Comparison of ENCODE assay signal across 8 cellular contexts in the genomic region with DNA sequence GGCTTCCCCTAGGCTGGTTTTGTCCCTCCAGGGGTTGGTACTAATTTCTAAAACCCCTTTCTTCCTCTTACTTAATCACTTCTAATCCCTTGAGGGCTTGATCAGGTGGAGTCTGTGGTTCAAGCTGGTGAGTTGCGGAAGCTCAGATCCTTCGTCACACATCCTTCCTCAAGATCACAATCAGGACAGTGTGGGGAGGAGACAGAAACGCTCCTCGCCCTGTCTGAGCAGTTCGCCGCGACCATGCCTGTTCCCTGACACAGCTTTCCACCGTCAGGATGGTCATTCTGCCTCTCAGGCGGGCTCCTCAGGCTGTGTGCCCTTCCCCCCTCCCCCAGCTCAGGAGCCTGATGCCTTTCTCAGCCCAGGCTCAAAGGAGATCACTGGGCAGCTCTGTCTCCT. TPM values are rescaled to one million over a fixed set of nuclear protein-coding genes. Genes with fewer than 3 reads are reported as not detected.
DNase-seq lines count a peak whose midpoint lies in the region; ATAC-seq and TF ChIP-seq lines count a peak whose summit lies in the region.

No MANE protein-coding gene starts in this region.

- in situ Hi-C loops in KBM-7 (cut with MboI; ENCODE audit: low pct_unique_long_range_greater_than_20kb, low sequenced_read_pairs) = no loop called here

- peak; percentile 87 for ATAC-seq in GM21390 (IDR thresholded peaks at IDR 0.05; ENCODE audit: unreplicated experiment)

- H3K4me1 Mint-ChIP-seq in chondrocyte (ENCODE audit: low read depth) = peaks cover 3% of the 10 kb centered on the region

- H3K4me1 ChIP-seq in DOHH2 (ENCODE audit: control insufficient read depth, low read length) = peaks cover 10% of the 10 kb centered on the region

- peaks cover 8% of the 10 kb centered on the region; the same call in 1 of the 2 replicates for H3K27me3 ChIP-seq in DOHH2 (ENCODE audit: control insufficient read depth, low read length)

- no peaks in the 10 kb centered on the region for H3K9me2 ChIP-seq in DOHH2 (replicated peaks; ENCODE audit: control insufficient read depth, low read length)

- no peaks in the 10 kb centered on the region for H3K36me3 Mint-ChIP-seq in chondrocyte (ENCODE audit: low read depth)

- no peaks in the 10 kb centered on the region for H3K79me2 ChIP-seq in DOHH2 (ENCODE audit: control insufficient read depth, low read length)

- H3K27ac ChIP-seq in DOHH2 (ENCODE audit: low read depth, low read length) = no peak overlapping the region

- peaks cover 4% of the 10 kb centered on the region; the same call in 1 of the 2 replicates for H4K20me1 ChIP-seq in DOHH2 (ENCODE audit: control insufficient read depth, insufficient read depth, low read depth, low read length)

- H3K9me3 Mint-ChIP-seq in chondrocyte (ENCODE audit: low read depth) = no peaks in the 10 kb centered on the region

- H3K4me3 Mint-ChIP-seq in chondrocyte (ENCODE audit: unreplicated experiment) = no peak overlapping the region

- H3K27ac Mint-ChIP-seq in chondrocyte (ENCODE audit: unreplicated experiment) = no peak overlapping the region

- H3K36me3 ChIP-seq in DOHH2 (ENCODE audit: control insufficient read depth, low read length) = no peaks in the 10 kb centered on the region

- TF ChIP-seq CTCF in DOHH2 (IDR thresholded peaks at IDR 0.05; ENCODE audit: low read depth, low read length, poor library complexity, severe bottlenecking) (no peak), retinal pigment epithelial cell (conservative IDR thresholded peaks at IDR 0.05; ENCODE audit: low read depth, low read length) (no peak), chondrocyte (IDR thresholded peaks at IDR 0.05) (no peak)

- H3K27me3 Mint-ChIP-seq in chondrocyte (ENCODE audit: low read depth) = peaks cover 31% of the 10 kb centered on the region

- H3F3A ChIP-seq in DOHH2 (ENCODE audit: control insufficient read depth, insufficient read depth) = no peaks in the 10 kb centered on the region

- H3K4me3 ChIP-seq in DOHH2 (ENCODE audit: low read length) (no peak overlapping the region), retinal pigment epithelial cell (ENCODE audit: low read length) (no peak overlapping the region)

- peak overlapping the region; percentile 56 for H3K4me2 ChIP-seq in DOHH2 (ENCODE audit: low read length)

- H3K9me3 ChIP-seq in DOHH2 (ENCODE audit: control insufficient read depth, insufficient read depth, low read length) = no peaks in the 10 kb centered on the region

- DNase-seq in KBM-7 (peak; percentile 88), retinal pigment epithelial cell (ENCODE audit: low read depth) (peak; percentile 9), HCEC 1CT (no peak), chondrocyte (ENCODE audit: low spot score) (no peak), nucleus accumbens (lab: John Stamatoyannopoulos, UW) (no peak)
- DNase-seq in activated CD8-positive, alpha-beta memory T cell treated with anti-CD3 and anti-CD28 coated beads, Interleukin-2, amount 50 U/mL, for 48 hours = peak; percentile 63

RNA-seq across cellular contexts. Expression of gene CPLX2, which starts 24.3 kb away (rescaled TPM):
- total RNA-seq in chondrocyte = not detected in 3 replicates

Comparison
In these comparisons a context has a peak if more than half of its experiments do, and no peak if none do; other contexts are left out.
1. DNase-seq: peak in KBM-7 (single experiment), activated CD8-positive, alpha-beta memory T cell treated with anti-CD3 and anti-CD28 coated beads, Interleukin-2, amount 50 U/mL, for 48 hours (single experiment) and retinal pigment epithelial cell (single experiment); none in HCEC 1CT (single experiment), chondrocyte (single experiment) and nucleus accumbens (0 of 56).